Comparison of ENCODE assay signal across 1 cellular context in the genomic region with DNA sequence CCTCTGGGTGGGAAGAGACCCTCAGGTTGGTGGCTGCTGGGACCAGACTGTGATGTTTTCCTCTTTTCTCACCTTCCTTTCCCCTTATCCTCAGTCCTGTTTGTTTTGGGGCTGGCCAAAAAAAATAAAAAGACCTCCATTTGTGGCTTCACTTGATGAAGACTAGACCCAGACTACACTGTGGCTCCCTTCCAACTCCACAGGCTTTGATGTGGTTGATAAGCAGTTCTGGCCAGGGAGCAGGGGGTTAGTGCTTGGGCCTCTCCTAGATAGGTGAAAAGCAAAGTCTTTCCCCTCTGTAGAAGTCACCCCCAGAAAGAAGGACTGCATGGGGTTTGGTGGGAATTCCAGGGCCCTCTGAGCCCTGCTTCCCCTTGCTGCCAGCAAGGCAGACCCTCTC.
TF ChIP-seq lines count a peak whose summit lies in the region.

No MANE protein-coding gene starts in this region.

TF ChIP-seq in K562, 482 proteins besides CTCF, POLR2A, EP300 and RAD21:
- TF ChIP-seq TCF7 (IDR thresholded peaks at IDR 0.05; ENCODE audit: borderline replicate concordance), result peak; percentile 94; the same call in 1 of the 2 replicates
- no peak for TF ChIP-seq NFXL1 (CRISPR knock-in tag; IDR thresholded peaks at IDR 0.05)
- TF ChIP-seq ZNF583 (CRISPR knock-in tag; IDR thresholded peaks at IDR 0.05), result no peak
- TF ChIP-seq ZBTB17 (CRISPR knock-in tag; IDR thresholded peaks at IDR 0.05), result no peak
- TF ChIP-seq OTX1 (CRISPR knock-in tag; IDR thresholded peaks at IDR 0.05), result no peak
- peak; percentile 49 for TF ChIP-seq NFIC (IDR thresholded peaks at IDR 0.05)
- TF ChIP-seq ZNF717 (CRISPR knock-in tag; IDR thresholded peaks at IDR 0.05), result no peak
- TF ChIP-seq LEF1 (IDR thresholded peaks at IDR 0.05), result peak; percentile 65
- TF ChIP-seq L3MBTL2 (IDR thresholded peaks at IDR 0.05), result no peak
- no peak for TF ChIP-seq ARID1B (IDR thresholded peaks at IDR 0.05)
- TF ChIP-seq HDGF (IDR thresholded peaks at IDR 0.05), result no peak
- no peak for TF ChIP-seq THRAP3 (IDR thresholded peaks at IDR 0.05; ENCODE audit: borderline replicate concordance)
TF ChIP-seq in K562: peak in this region for 3.
